17 cellular contexts compared by ENCODE assay signal in genomic region chr6:44530209-44530909, GRCh38.
DNase-seq lines count a peak whose midpoint lies in the region; ATAC-seq, FAIRE-seq and TF ChIP-seq lines count a peak whose summit lies in the region.
"Had no signal": no experiment of that assay in that cellular context is flagged by ENCODE, and none has a peak within 500 bp of the region (broad histone marks: within the 10 kb centered on the region; RNA-seq: fewer than 3 reads in every experiment).

No MANE protein-coding gene starts in this region.

- peaks cover 17% of the 10 kb centered on the region for H3K4me1 Mint-ChIP-seq in GM23338

- 0 out of 2 replicates have a peak, but pooled peaks cover 6% of the 10 kb centered on the region for H3K9me2 ChIP-seq in GM23338 (ENCODE audit: insufficient read depth)

- H3K9ac ChIP-seq in trophoblast cell (ENCODE audit: low read length), result no peak overlapping the region

- H3K4me1 ChIP-seq in GM23338 (ENCODE audit: insufficient read depth) (no peaks in the 10 kb centered on the region), SJCRH30 (peaks cover 6% of the 10 kb centered on the region; the same call in 1 of the 2 replicates), esophagus muscularis mucosa (no peaks in the 10 kb centered on the region), trophoblast cell (ENCODE audit: control insufficient read depth in 1 of 2, insufficient read depth in 2 of 2, low read length in 2 of 2) (no peaks in the 10 kb centered on the region), prostate gland (replicated peaks) (no peaks in the 10 kb centered on the region)
- H3K4me1 ChIP-seq: A549 had no signal

- H3K36me3 ChIP-seq in GM23338 (ENCODE audit: insufficient read depth) (no peaks in the 10 kb centered on the region), SJCRH30 (no peaks in the 10 kb centered on the region), esophagus muscularis mucosa (no peaks in the 10 kb centered on the region), trophoblast cell (ENCODE audit: control insufficient read depth in 1 of 2, insufficient read depth in 2 of 2, low read length in 2 of 2) (no peaks in the 10 kb centered on the region), prostate gland (no peaks in the 10 kb centered on the region)

- H2AK5ac ChIP-seq in trophoblast cell (ENCODE audit: low read length), result no peak overlapping the region

- no peak for DNase-seq in GM23338 (ENCODE audit: low spot score)
- peak; percentile 19 to 43 for DNase-seq in SJCRH30
- peak; percentile 87 for DNase-seq in esophagus muscularis mucosa (ENCODE audit: extremely low spot score)
- peak; percentile 30 to 58 for DNase-seq in trophoblast cell
- DNase-seq in RCC 7860 (ENCODE audit: low spot score), result no peak
- DNase-seq in prostate gland (ENCODE audit: low spot score), result no peak
- no peak for DNase-seq in stimulated activated CD8-positive, alpha-beta memory T cell treated with anti-CD3 and anti-CD28 coated beads, Interleukin-4, amount 100 ng/mL, for 48 hours
- DNase-seq: CD4-positive, alpha-beta T cell; GF-D8; KBM-7; NCI-H1105; NCI-H1694; NCI-H510A; NCI-H774; SIG-M5 had no signal

- H3K4me2 ChIP-seq in GM23338 (no peak overlapping the region), trophoblast cell (ENCODE audit: low read length) (no peak overlapping the region)
- H3K4me2 ChIP-seq: A549 had no signal

- H3K23ac ChIP-seq in trophoblast cell (ENCODE audit: low read length), result no peak overlapping the region

- 90% methylated on average over 7 of the region's 8 CpGs for WGBS in esophagus muscularis mucosa
- WGBS in trophoblast cell (ENCODE audit: extremely low coverage, insufficient coverage, insufficient read length), result no CpG with 5 or more reads among the region's 8 CpGs
- 91% methylated on average over 8 of the region's 8 CpGs for WGBS in prostate gland

- ATAC-seq in GM23338, result no peak
- ATAC-seq: A549, HCT116 had no signal

- H3K4me3 Mint-ChIP-seq in GM23338, result no peak overlapping the region
- H3K4me3 Mint-ChIP-seq: CD4-positive, alpha-beta T cell had no signal

- H3K9me3 Mint-ChIP-seq in GM23338, result no peaks in the 10 kb centered on the region
- H3K9me3 Mint-ChIP-seq: CD4-positive, alpha-beta T cell had no signal

- H4K8ac ChIP-seq in trophoblast cell (ENCODE audit: low read depth, low read length), result no peak overlapping the region

- no peaks in the 10 kb centered on the region for H3K79me1 ChIP-seq in trophoblast cell (ENCODE audit: low read length)

- H3K27ac ChIP-seq in GM23338 (ENCODE audit: low read depth), result no peak overlapping the region
- H3K27ac ChIP-seq in SJCRH30, result no peak overlapping the region
- no peak overlapping the region for H3K27ac ChIP-seq in esophagus muscularis mucosa (replicated peaks in 1 of 4)
- H3K27ac ChIP-seq in trophoblast cell (ENCODE audit: low read depth, low read length), result no peak overlapping the region
- H3K27ac ChIP-seq in prostate gland, result no peak overlapping the region
- H3K27ac ChIP-seq: A549 had no signal

- H2BK120ac ChIP-seq in trophoblast cell (ENCODE audit: insufficient read depth, low read length, poor library complexity), result no peak overlapping the region

- peaks cover 10% of the 10 kb centered on the region for H3K27me3 Mint-ChIP-seq in GM23338 (ENCODE audit: insufficient read depth, low read depth, poor library complexity)

- H3K4me3 ChIP-seq in GM23338, result no peak overlapping the region
- no peak overlapping the region for H3K4me3 ChIP-seq in SJCRH30
- no peak overlapping the region for H3K4me3 ChIP-seq in esophagus muscularis mucosa
- H3K4me3 ChIP-seq in trophoblast cell (ENCODE audit: low read depth, low read length), result no peak overlapping the region
- no peak overlapping the region for H3K4me3 ChIP-seq in prostate gland
- H3K4me3 ChIP-seq: A549 had no signal

- FAIRE-seq in RCC 7860 (lab: Jason Lieb, UNC), result no peak
- FAIRE-seq: A549 had no signal

- no peak for TF ChIP-seq POLR2A in esophagus muscularis mucosa (IDR thresholded peaks at IDR 0.05; ENCODE audit: low read depth)
- TF ChIP-seq POLR2A in prostate gland (IDR thresholded peaks at IDR 0.05), result no peak

- H2AFZ ChIP-seq in GM23338 (peak overlapping the region; percentile 63; the same call in 1 of the 2 replicates), trophoblast cell (ENCODE audit: insufficient read depth, low read length, poor library complexity) (no peak overlapping the region)

- no peak overlapping the region for H3K4ac ChIP-seq in trophoblast cell (ENCODE audit: low read depth, low read length)

- H3K79me2 ChIP-seq in GM23338 (replicated peaks; ENCODE audit: insufficient read depth) (no peaks in the 10 kb centered on the region), trophoblast cell (ENCODE audit: control insufficient read depth, insufficient read depth, low read length, poor library complexity) (no peaks in the 10 kb centered on the region)

- H4K12ac ChIP-seq in trophoblast cell (ENCODE audit: low read depth, low read length), result no peak overlapping the region

- H4K20me1 ChIP-seq in GM23338 (replicated peaks; ENCODE audit: insufficient read depth), result no peaks in the 10 kb centered on the region

- intact Hi-C loops in esophagus muscularis mucosa (cut with DNase I), result no loop called here
- intact Hi-C loops in prostate gland (cut with DNase I), result no loop called here

- TF ChIP-seq EP300 in esophagus muscularis mucosa (IDR thresholded peaks at IDR 0.05), result no peak

- H3K27ac Mint-ChIP-seq in GM23338, result no peak overlapping the region
- H3K27ac Mint-ChIP-seq: CD4-positive, alpha-beta T cell had no signal

- H3F3A ChIP-seq in GM23338 (replicated peaks; ENCODE audit: low read depth), result no peaks in the 10 kb centered on the region

- H3K18ac ChIP-seq in trophoblast cell (ENCODE audit: low read length), result no peak overlapping the region

- H3K36me3 Mint-ChIP-seq in GM23338 (ENCODE audit: low read depth), result no peaks in the 10 kb centered on the region; the same call in 2 of the 3 replicates

- H3K27me3 ChIP-seq in GM23338 (ENCODE audit: insufficient read depth), result no peaks in the 10 kb centered on the region
- H3K27me3 ChIP-seq in SJCRH30, result no peaks in the 10 kb centered on the region
- peaks cover 0 to 16% (median 0%) of the 10 kb centered on the region in 4 donors for H3K27me3 ChIP-seq in esophagus muscularis mucosa
- H3K27me3 ChIP-seq in trophoblast cell (ENCODE audit: insufficient read depth, low read length), result no peaks in the 10 kb centered on the region
- no peaks in the 10 kb centered on the region for H3K27me3 ChIP-seq in prostate gland (replicated peaks; ENCODE audit: insufficient read depth)

- H3K9me3 ChIP-seq in SJCRH30 (replicated peaks), result no peaks in the 10 kb centered on the region
- no peaks in the 10 kb centered on the region for H3K9me3 ChIP-seq in esophagus muscularis mucosa
- no peaks in the 10 kb centered on the region for H3K9me3 ChIP-seq in trophoblast cell (ENCODE audit: insufficient read depth, low read depth, low read length)
- H3K9me3 ChIP-seq in prostate gland, result no peaks in the 10 kb centered on the region
- H3K9me3 ChIP-seq: A549 had no signal

- H2BK5ac ChIP-seq in trophoblast cell (ENCODE audit: low read depth, low read length, poor library complexity), result no peak overlapping the region

- H3K14ac ChIP-seq in trophoblast cell (ENCODE audit: low read length), result no peak overlapping the region

- no peak for TF ChIP-seq CTCF in GM23338 (conservative IDR thresholded peaks at IDR 0.05; ENCODE audit: low read depth in 2 of 2)
- no peak for TF ChIP-seq CTCF in esophagus muscularis mucosa (IDR thresholded peaks at IDR 0.05)
- no peak for TF ChIP-seq CTCF in prostate gland (IDR thresholded peaks at IDR 0.05)

- no peak overlapping the region for H2BK12ac ChIP-seq in trophoblast cell (ENCODE audit: low read length)

- H4K91ac ChIP-seq in trophoblast cell (ENCODE audit: low read depth, low read length), result no peak overlapping the region

TF ChIP-seq in GM23338, 12 proteins besides CTCF, POLR2A, EP300 and RAD21 (continues in another document):
- no peak for TF ChIP-seq REST (IDR thresholded peaks at IDR 0.05; ENCODE audit: unreplicated experiment)
- TF ChIP-seq CREB1 (CRISPR knock-in tag; IDR thresholded peaks at IDR 0.05; ENCODE audit: low read depth), result no peak
- no peak for TF ChIP-seq STAT1 (IDR thresholded peaks at IDR 0.05; ENCODE audit: unreplicated experiment)
- no peak for TF ChIP-seq NANOG (IDR thresholded peaks at IDR 0.05; ENCODE audit: borderline replicate concordance)
- no peak for TF ChIP-seq JUNB (IDR thresholded peaks at IDR 0.05; ENCODE audit: unreplicated experiment)
- no peak for TF ChIP-seq EZH2 (IDR thresholded peaks at IDR 0.05; ENCODE audit: low read depth, unreplicated experiment)
- TF ChIP-seq POLR2AphosphoS5 (IDR thresholded peaks at IDR 0.05; ENCODE audit: low read depth), result no peak
- no peak for TF ChIP-seq ETS1 (IDR thresholded peaks at IDR 0.05)

Comparison
In these comparisons a context has a peak if more than half of its experiments do, and no peak if none do; other contexts are left out.
1. DNase-seq: peak in SJCRH30 (2 of 2), esophagus muscularis mucosa (single experiment) and trophoblast cell (2 of 2); none in GM23338 (single experiment), RCC 7860 (single experiment), prostate gland (single experiment) and stimulated activated CD8-positive, alpha-beta memory T cell treated with anti-CD3 and anti-CD28 coated beads, Interleukin-4, amount 100 ng/mL, for 48 hours (single experiment).